17 cellular contexts compared by ENCODE assay signal in the genomic region with DNA sequence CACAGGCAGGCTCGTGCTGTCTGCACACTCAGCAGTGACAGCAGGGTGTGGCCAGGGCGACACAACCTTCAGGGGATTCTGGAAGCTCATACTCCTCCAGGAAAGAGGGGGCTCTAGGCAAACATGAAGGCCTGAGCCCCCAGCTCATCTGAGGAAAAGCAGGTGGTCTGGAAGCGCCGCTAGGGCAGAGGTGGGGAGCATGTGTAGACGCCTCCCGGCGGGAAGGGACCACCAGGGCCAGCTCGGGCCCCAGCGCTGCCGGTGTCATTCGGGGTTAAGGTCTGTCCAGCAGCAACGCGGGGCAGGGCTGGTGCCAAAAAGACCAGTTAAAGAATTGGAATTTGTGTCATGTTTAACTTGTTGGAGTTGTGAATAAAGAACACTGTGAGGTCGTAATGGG. TPM values are rescaled to one million over a fixed set of nuclear protein-coding genes. Genes with fewer than 3 reads are reported as not detected.
A peak's percentile ranks its signal among the peaks of the same experiment; 100 is the strongest.
DNase-seq lines count a peak whose midpoint lies in the region; ATAC-seq and TF ChIP-seq lines count a peak whose summit lies in the region.
"Had no signal": no experiment of that assay in that cellular context is flagged by ENCODE, and none has a peak within 500 bp of the region (broad histone marks: within the 10 kb centered on the region; RNA-seq: fewer than 3 reads in every experiment).

No MANE protein-coding gene starts in this region.

- no peak overlapping the region for H3K4me3 Mint-ChIP-seq in activated CD8-positive, alpha-beta T cell treated with anti-CD3 and anti-CD28 coated beads for 36 hours
- H3K4me3 Mint-ChIP-seq in activated CD8-positive, alpha-beta T cell treated with anti-CD3 and anti-CD28 coated beads, Interleukin-2, amount 10 ng/mL, durations not matched to agents 7 days and 5 days = no peak overlapping the region
- no peak overlapping the region for H3K4me3 Mint-ChIP-seq in activated T-helper 17 cell treated with anti-CD3 and anti-CD28 coated beads, Interleukin-2, amount 50 U/mL, for 72 hours
- no peak overlapping the region for H3K4me3 Mint-ChIP-seq in progenitor cell of endocrine pancreas (ENCODE audit: low read depth)
- H3K4me3 Mint-ChIP-seq: CD4-positive, alpha-beta T cell had no signal

- H3K36me3 Mint-ChIP-seq in activated CD8-positive, alpha-beta T cell treated with anti-CD3 and anti-CD28 coated beads for 36 hours (ENCODE audit: low read depth) = peaks cover 81% of the 10 kb centered on the region
- peaks cover 22% of the 10 kb centered on the region for H3K36me3 Mint-ChIP-seq in activated CD8-positive, alpha-beta T cell treated with anti-CD3 and anti-CD28 coated beads, Interleukin-2, amount 10 ng/mL, durations not matched to agents 7 days and 5 days (ENCODE audit: low read depth)
- H3K36me3 Mint-ChIP-seq in activated T-helper 17 cell treated with anti-CD3 and anti-CD28 coated beads, Interleukin-2, amount 50 U/mL, for 72 hours (ENCODE audit: low read depth) = peaks cover 100% of the 10 kb centered on the region
- peaks cover 51% of the 10 kb centered on the region for H3K36me3 Mint-ChIP-seq in progenitor cell of endocrine pancreas (ENCODE audit: insufficient read depth)

- no peak for DNase-seq in activated CD8-positive, alpha-beta T cell treated with anti-CD3 and anti-CD28 coated beads for 36 hours
- DNase-seq in activated CD8-positive, alpha-beta T cell treated with anti-CD3 and anti-CD28 coated beads, Interleukin-2, amount 10 ng/mL, durations not matched to agents 7 days and 5 days = no peak
- no peak for DNase-seq in progenitor cell of endocrine pancreas (ENCODE audit: low spot score, unreplicated experiment)
- DNase-seq in retina = no peak
- no peak for DNase-seq in pons (ENCODE audit: low spot score)
- DNase-seq: CD4-positive, alpha-beta T cell; GF-D8; NCI-H1694 treated with DMSO at 0.1 percent for 48 hours; NCI-H2107; NCI-H345; NCI-H524 treated with DMSO at 0.1 percent for 48 hours; PC-3; RPMI8226; SIG-M5 had no signal

- no peaks in the 10 kb centered on the region for H3K9me3 Mint-ChIP-seq in activated CD8-positive, alpha-beta T cell treated with anti-CD3 and anti-CD28 coated beads for 36 hours
- H3K9me3 Mint-ChIP-seq in activated CD8-positive, alpha-beta T cell treated with anti-CD3 and anti-CD28 coated beads, Interleukin-2, amount 10 ng/mL, durations not matched to agents 7 days and 5 days (ENCODE audit: insufficient read depth) = no peaks in the 10 kb centered on the region
- no peaks in the 10 kb centered on the region for H3K9me3 Mint-ChIP-seq in activated T-helper 17 cell treated with anti-CD3 and anti-CD28 coated beads, Interleukin-2, amount 50 U/mL, for 72 hours
- no peaks in the 10 kb centered on the region for H3K9me3 Mint-ChIP-seq in progenitor cell of endocrine pancreas (ENCODE audit: low read depth)
- H3K9me3 Mint-ChIP-seq: CD4-positive, alpha-beta T cell had no signal

- peak overlapping the region; percentile 55 for H3K27ac Mint-ChIP-seq in activated CD8-positive, alpha-beta T cell treated with anti-CD3 and anti-CD28 coated beads for 36 hours
- H3K27ac Mint-ChIP-seq in activated CD8-positive, alpha-beta T cell treated with anti-CD3 and anti-CD28 coated beads, Interleukin-2, amount 10 ng/mL, durations not matched to agents 7 days and 5 days = no peak overlapping the region
- peak overlapping the region; percentile 65 for H3K27ac Mint-ChIP-seq in activated T-helper 17 cell treated with anti-CD3 and anti-CD28 coated beads, Interleukin-2, amount 50 U/mL, for 72 hours
- H3K27ac Mint-ChIP-seq in progenitor cell of endocrine pancreas = peak overlapping the region; percentile 87
- H3K27ac Mint-ChIP-seq: CD4-positive, alpha-beta T cell had no signal

- no peaks in the 10 kb centered on the region for H3K27me3 Mint-ChIP-seq in activated CD8-positive, alpha-beta T cell treated with anti-CD3 and anti-CD28 coated beads for 36 hours
- no peaks in the 10 kb centered on the region for H3K27me3 Mint-ChIP-seq in activated CD8-positive, alpha-beta T cell treated with anti-CD3 and anti-CD28 coated beads, Interleukin-2, amount 10 ng/mL, durations not matched to agents 7 days and 5 days (ENCODE audit: low read depth)
- H3K27me3 Mint-ChIP-seq in activated T-helper 17 cell treated with anti-CD3 and anti-CD28 coated beads, Interleukin-2, amount 50 U/mL, for 72 hours = no peaks in the 10 kb centered on the region
- no peaks in the 10 kb centered on the region for H3K27me3 Mint-ChIP-seq in progenitor cell of endocrine pancreas
- H3K27me3 Mint-ChIP-seq: CD4-positive, alpha-beta T cell had no signal

- CTCF ChIA-PET in activated CD8-positive, alpha-beta T cell treated with anti-CD3 and anti-CD28 coated beads for 36 hours (lab: Charles Lee) = interaction anchor here (3.4 kb wide), 1 partner anchor 130 kb away, joined by 10 read pairs; no protein-coding TSS in a partner anchor
- CTCF ChIA-PET in activated CD8-positive, alpha-beta T cell treated with anti-CD3 and anti-CD28 coated beads, Interleukin-2, amount 10 ng/mL, durations not matched to agents 7 days and 5 days (lab: Charles Lee) = no interaction called here

- POLR2A ChIA-PET in activated CD8-positive, alpha-beta T cell treated with anti-CD3 and anti-CD28 coated beads for 36 hours (lab: Charles Lee) = no interaction called here
- POLR2A ChIA-PET in activated CD8-positive, alpha-beta T cell treated with anti-CD3 and anti-CD28 coated beads, Interleukin-2, amount 10 ng/mL, durations not matched to agents 7 days and 5 days (lab: Charles Lee) = no interaction called here

- H3K27ac ChIP-seq in cingulate gyrus (ENCODE audit: low read depth, low read length) = peak overlapping the region; percentile 98

- intact Hi-C loops in activated CD8-positive, alpha-beta T cell treated with anti-CD3 and anti-CD28 coated beads for 36 hours (cut with micrococcal nuclease) = no loop called here

- ATAC-seq in activated CD8-positive, alpha-beta T cell treated with anti-CD3 and anti-CD28 coated beads for 36 hours = no peak
- no peak for ATAC-seq in activated CD8-positive, alpha-beta T cell treated with anti-CD3 and anti-CD28 coated beads, Interleukin-2, amount 10 ng/mL, durations not matched to agents 7 days and 5 days
- no peak for ATAC-seq in activated T-helper 17 cell treated with anti-CD3 and anti-CD28 coated beads, Interleukin-2, amount 50 U/mL, for 72 hours (replicated peaks)
- ATAC-seq in HG03442 (IDR thresholded peaks at IDR 0.05; ENCODE audit: unreplicated experiment) = no peak
- ATAC-seq: PC-3 had no signal

- TF ChIP-seq CTCF in activated CD8-positive, alpha-beta T cell treated with anti-CD3 and anti-CD28 coated beads for 36 hours (IDR thresholded peaks at IDR 0.05) = no peak
- no peak for TF ChIP-seq CTCF in progenitor cell of endocrine pancreas (IDR thresholded peaks at IDR 0.05; ENCODE audit: unreplicated experiment)

- peaks cover 45% of the 10 kb centered on the region for H3K4me1 Mint-ChIP-seq in activated CD8-positive, alpha-beta T cell treated with anti-CD3 and anti-CD28 coated beads for 36 hours (ENCODE audit: low read depth)
- H3K4me1 Mint-ChIP-seq in activated CD8-positive, alpha-beta T cell treated with anti-CD3 and anti-CD28 coated beads, Interleukin-2, amount 10 ng/mL, durations not matched to agents 7 days and 5 days (ENCODE audit: low read depth) = peaks cover 10% of the 10 kb centered on the region
- H3K4me1 Mint-ChIP-seq in activated T-helper 17 cell treated with anti-CD3 and anti-CD28 coated beads, Interleukin-2, amount 50 U/mL, for 72 hours = peaks cover 32% of the 10 kb centered on the region
- H3K4me1 Mint-ChIP-seq in progenitor cell of endocrine pancreas (ENCODE audit: low read depth) = peaks cover 8% of the 10 kb centered on the region

RNA-seq across cellular contexts. Expression of a gene that starts 39.3 kb away (rescaled TPM):
- 10 to 100 TPM; 27.7 to 28.5 TPM for total RNA-seq in activated CD8-positive, alpha-beta T cell treated with anti-CD3 and anti-CD28 coated beads for 36 hours
- 10 to 100 TPM; 38.2 to 38.5 TPM for total RNA-seq in activated CD8-positive, alpha-beta T cell treated with anti-CD3 and anti-CD28 coated beads, Interleukin-2, amount 10 ng/mL, durations not matched to agents 7 days and 5 days
- total RNA-seq in activated T-helper 17 cell treated with anti-CD3 and anti-CD28 coated beads, Interleukin-2, amount 50 U/mL, for 72 hours = 10 to 100 TPM; 28.0 to 32.0 TPM
- total RNA-seq in progenitor cell of endocrine pancreas = 18.9 and 22.2 TPM in 2 replicates
